Comparison of ENCODE assay signal across 34 cellular contexts in the genomic region with DNA sequence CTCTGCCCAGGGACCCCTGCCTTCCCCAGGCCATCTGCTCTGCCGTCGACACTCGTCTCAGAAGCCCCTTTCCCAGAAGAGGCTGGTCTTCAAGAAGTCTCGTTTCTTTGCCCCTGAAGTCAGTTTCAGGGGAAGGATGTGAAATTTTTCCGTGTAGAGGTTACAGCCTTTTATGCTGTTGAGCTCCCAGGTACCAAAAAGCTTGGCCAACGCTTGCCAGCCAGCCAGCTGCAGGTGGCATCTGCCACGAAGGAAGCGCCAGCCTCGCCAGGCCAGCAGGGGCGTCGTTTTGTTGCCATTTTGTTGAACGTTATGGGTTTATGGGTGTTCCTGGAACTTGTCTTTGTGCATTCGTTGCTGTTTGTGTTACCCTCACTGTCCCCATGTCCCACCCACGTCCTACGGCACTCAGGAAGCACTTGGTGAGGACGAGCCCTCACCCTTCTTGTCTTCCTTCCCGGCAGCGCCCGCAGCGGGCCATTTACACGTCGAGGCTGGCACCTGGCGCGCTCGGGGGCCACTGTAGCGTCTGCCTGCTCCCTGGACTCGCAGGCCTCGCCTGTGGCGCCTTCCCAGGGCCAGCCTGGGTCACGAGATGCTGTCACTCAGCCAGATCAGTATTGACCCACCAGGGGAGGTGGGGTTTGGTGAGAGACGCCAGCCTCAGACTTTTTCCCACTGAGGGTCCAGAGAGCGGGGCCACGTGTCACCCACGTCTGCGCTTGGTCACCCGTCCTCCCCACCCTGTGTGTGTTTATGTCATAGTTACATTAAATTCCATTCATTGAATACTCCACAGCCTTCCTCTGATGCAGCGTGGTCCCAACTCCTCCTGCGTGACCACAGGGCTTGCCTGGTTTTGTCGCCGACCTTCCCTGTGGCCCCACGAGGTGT. TPM values are rescaled to one million over a fixed set of nuclear protein-coding genes. Genes with fewer than 3 reads are reported as not detected.
A peak's percentile ranks its signal among the peaks of the same experiment; 100 is the strongest.
DNase-seq lines count a peak whose midpoint lies in the region; ATAC-seq and TF ChIP-seq lines count a peak whose summit lies in the region.
"Had no signal": no experiment of that assay in that cellular context is flagged by ENCODE, and none has a peak within 500 bp of the region (broad histone marks: within the 10 kb centered on the region; RNA-seq: fewer than 3 reads in every experiment).

No MANE protein-coding gene starts in this region.

- peaks cover 4% of the 10 kb centered on the region for H3K9me3 Mint-ChIP-seq in activated T-cell treated with anti-CD3 and anti-CD28 coated beads, Interleukin-2, amount 50 U/mL, for 24 hours
- no peaks in the 10 kb centered on the region for H3K9me3 Mint-ChIP-seq in CD8-positive, alpha-beta T cell
- no peaks in the 10 kb centered on the region for H3K9me3 Mint-ChIP-seq in chondrocyte (ENCODE audit: low read depth)
- H3K9me3 Mint-ChIP-seq: CD8-positive, alpha-beta memory T cell; nephron had no signal

- H3K36me3 ChIP-seq in CD8-positive, alpha-beta T cell (ENCODE audit: insufficient read depth, low read length) = peaks cover 25% of the 10 kb centered on the region
- peaks cover 54% of the 10 kb centered on the region for H3K36me3 ChIP-seq in neutrophil

- ATAC-seq in CD8-positive, alpha-beta T cell = no peak
- ATAC-seq: gastrocnemius medialis, Panc1 had no signal

- H3K27ac Mint-ChIP-seq in activated T-cell treated with anti-CD3 and anti-CD28 coated beads, Interleukin-2, amount 50 U/mL, for 24 hours = no peak overlapping the region
- peak overlapping the region; percentile 96 for H3K27ac Mint-ChIP-seq in CD8-positive, alpha-beta T cell
- no peak overlapping the region for H3K27ac Mint-ChIP-seq in chondrocyte (ENCODE audit: unreplicated experiment)
- H3K27ac Mint-ChIP-seq: nephron had no signal

- no peaks in the 10 kb centered on the region for H3K9me3 ChIP-seq in CD8-positive, alpha-beta T cell (ENCODE audit: low read length)
- H3K9me3 ChIP-seq in neutrophil = no peaks in the 10 kb centered on the region
- H3K9me3 ChIP-seq: gastrocnemius medialis, right atrium auricular region, stomach, thyroid gland had no signal

- H3K36me3 Mint-ChIP-seq in activated T-cell treated with anti-CD3 and anti-CD28 coated beads, Interleukin-2, amount 50 U/mL, for 24 hours (ENCODE audit: low read depth) = peaks cover 70% of the 10 kb centered on the region
- peaks cover 56% of the 10 kb centered on the region for H3K36me3 Mint-ChIP-seq in CD8-positive, alpha-beta T cell
- H3K36me3 Mint-ChIP-seq in chondrocyte (ENCODE audit: low read depth) = peaks cover 42% of the 10 kb centered on the region

- H3K4me3 ChIP-seq in CD8-positive, alpha-beta T cell (ENCODE audit: low read depth, low read length) = no peak overlapping the region
- no peak overlapping the region for H3K4me3 ChIP-seq in neutrophil (ENCODE audit: low read depth in 1 of 2, low read length in 1 of 2)
- H3K4me3 ChIP-seq: dorsolateral prefrontal cortex, gastrocnemius medialis, hepatocyte, lung, right atrium auricular region, stomach, thyroid gland had no signal

- intact Hi-C loops in CD8-positive, alpha-beta T cell (cut with DNase I, micrococcal nuclease) = loop anchor here in 1 of 2 experiments (5.0 kb wide), 1 partner anchor 37 kb away; the partner anchor contains the start of gene AP1M1

- peaks cover 35% of the 10 kb centered on the region for H3K4me1 Mint-ChIP-seq in activated T-cell treated with anti-CD3 and anti-CD28 coated beads, Interleukin-2, amount 50 U/mL, for 24 hours (ENCODE audit: low read depth)
- peaks cover 52% of the 10 kb centered on the region for H3K4me1 Mint-ChIP-seq in CD8-positive, alpha-beta T cell (ENCODE audit: low read depth)
- no peaks in the 10 kb centered on the region for H3K4me1 Mint-ChIP-seq in chondrocyte (ENCODE audit: low read depth)
- H3K4me1 Mint-ChIP-seq: brain, nephron had no signal

- H3K4me1 ChIP-seq in CD8-positive, alpha-beta T cell (ENCODE audit: insufficient read depth, low read length) = peaks cover 63% of the 10 kb centered on the region
- H3K4me1 ChIP-seq in neutrophil (ENCODE audit: control insufficient read depth in 1 of 2, insufficient read depth in 1 of 2, low read depth in 1 of 2, low read length in 1 of 2) = peaks cover 43 to 53% of the 10 kb centered on the region in 2 experiments
- H3K4me1 ChIP-seq: gastrocnemius medialis, right atrium auricular region, thyroid gland had no signal

- H3K27ac ChIP-seq in CD8-positive, alpha-beta T cell (ENCODE audit: low read depth, low read length) = peak overlapping the region; percentile 33
- H3K27ac ChIP-seq in neutrophil = peak overlapping the region; percentile 90
- no peak overlapping the region for H3K27ac ChIP-seq in substantia nigra (ENCODE audit: low read depth, low read length, poor library complexity, severe bottlenecking)
- H3K27ac ChIP-seq: gastrocnemius medialis, hepatocyte, right atrium auricular region, stomach, thyroid gland had no signal

- no peaks in the 10 kb centered on the region for H3K27me3 ChIP-seq in CD8-positive, alpha-beta T cell (ENCODE audit: insufficient read depth, low read length)
- H3K27me3 ChIP-seq in neutrophil = no peaks in the 10 kb centered on the region
- H3K27me3 ChIP-seq: dorsolateral prefrontal cortex, gastrocnemius medialis, hepatocyte, right atrium auricular region, stomach, thyroid gland had no signal

- peak; percentile 26 for DNase-seq in activated T-cell treated with anti-CD3 and anti-CD28 coated beads, Interleukin-2, amount 50 U/mL, for 24 hours
- no peak for DNase-seq in activated T-cell treated with anti-CD3 and anti-CD28 coated beads, Interleukin-2, amount 50 U/mL, for 48 hours
- no peak for DNase-seq in CD8-positive, alpha-beta T cell
- peak; percentile 87 for DNase-seq in chondrocyte (ENCODE audit: low spot score)
- DNase-seq in stimulated activated CD4-positive, alpha-beta T cell treated with anti-CD3 and anti-CD28 coated beads, Interleukin-12 subunit alpha, Interleukin-12 subunit beta, amount 100 ng/mL, for 4 hours = no peak
- no peak for DNase-seq in nucleus accumbens (lab: John Stamatoyannopoulos, UW)
- DNase-seq in substantia nigra (lab: John Stamatoyannopoulos, UW) = no peak
- DNase-seq: activated CD8-positive, alpha-beta memory T cell treated with anti-CD3 and anti-CD28 coated beads for 24 hours; activated effector memory CD4-positive, alpha-beta T cell treated with Interleukin-2 at 50 U/mL for 16 hours; activated T-cell treated with anti-CD3 and anti-CD28 coated beads for 4 hours; AML-193; amniotic stem cell; cerebellar nuclear complex; DMS153; dorsolateral prefrontal cortex; gastrocnemius medialis; HCEC 1CT; kidney glomerular epithelial cell; NCI-H1436; NCI-H226; NCI-H526 treated with DMSO at 0.1 percent for 48 hours; SHP77 treated with DMSO at 0.1 percent for 48 hours; stimulated activated CD8-positive, alpha-beta memory T cell treated with anti-CD3 and anti-CD28 coated beads, Interleukin-4, amount 100 ng/mL, for 48 hours; stomach; T-helper 9 cell; thyroid gland had no signal

- TF ChIP-seq CTCF in CD8-positive, alpha-beta T cell (IDR thresholded peaks at IDR 0.05) = no peak
- no peak for TF ChIP-seq CTCF in chondrocyte (IDR thresholded peaks at IDR 0.05)
- no peak for TF ChIP-seq CTCF in neutrophil (IDR thresholded peaks at IDR 0.05)

- POLR2A ChIA-PET in CD8-positive, alpha-beta T cell (lab: Charles Lee) = interaction anchor here (1.7 kb wide), 1 partner anchor 11 kb away, joined by 5 read pairs; no protein-coding TSS in a partner anchor

- H3K27me3 Mint-ChIP-seq in activated T-cell treated with anti-CD3 and anti-CD28 coated beads, Interleukin-2, amount 50 U/mL, for 24 hours = no peaks in the 10 kb centered on the region
- H3K27me3 Mint-ChIP-seq in CD8-positive, alpha-beta T cell (ENCODE audit: low read depth) = no peaks in the 10 kb centered on the region
- no peaks in the 10 kb centered on the region for H3K27me3 Mint-ChIP-seq in chondrocyte (ENCODE audit: low read depth)
- H3K27me3 Mint-ChIP-seq: brain had no signal

- H3K4me3 Mint-ChIP-seq in activated T-cell treated with anti-CD3 and anti-CD28 coated beads, Interleukin-2, amount 50 U/mL, for 24 hours = no peak overlapping the region
- H3K4me3 Mint-ChIP-seq in CD8-positive, alpha-beta T cell = no peak overlapping the region
- H3K4me3 Mint-ChIP-seq in chondrocyte (ENCODE audit: unreplicated experiment) = no peak overlapping the region
- H3K4me3 Mint-ChIP-seq: brain; CD8-positive, alpha-beta memory T cell; nephron had no signal

- CTCF ChIA-PET in CD8-positive, alpha-beta T cell (lab: Charles Lee) = interaction anchor here (0.6 to 1.2 kb wide), 2 partner anchors 17 to 51 kb away, joined by 4 read pairs; no protein-coding TSS in a partner anchor

RNA-seq across cellular contexts. Expression of gene AP1M1, which starts 37.1 kb away (rescaled TPM):
- total RNA-seq in CD8-positive, alpha-beta T cell = 10 to 100 TPM; 76.2 to 83.4 TPM
- total RNA-seq in chondrocyte = 78.3 to 91.2 TPM (median 81.8 TPM) in 3 replicates

RNA-seq across cellular contexts. Expression of gene FAM32A, which starts 49.6 kb away (rescaled TPM):
- 10 to 100 TPM; 59.7 to 60.4 TPM for total RNA-seq in CD8-positive, alpha-beta T cell
- total RNA-seq in chondrocyte = 64.9 to 72.4 TPM (median 68.6 TPM) in 3 replicates

Comparison
In these comparisons a context has a peak if more than half of its experiments do, and no peak if none do; other contexts are left out.
1. DNase-seq: peak in activated T-cell treated with anti-CD3 and anti-CD28 coated beads, Interleukin-2, amount 50 U/mL, for 24 hours (single experiment) and chondrocyte (single experiment); none in activated T-cell treated with anti-CD3 and anti-CD28 coated beads, Interleukin-2, amount 50 U/mL, for 48 hours (0 of 2), CD8-positive, alpha-beta T cell (0 of 7), stimulated activated CD4-positive, alpha-beta T cell treated with anti-CD3 and anti-CD28 coated beads, Interleukin-12 subunit alpha, Interleukin-12 subunit beta, amount 100 ng/mL, for 4 hours (single experiment), nucleus accumbens (0 of 56) and substantia nigra (0 of 49).